In the genomic region with DNA sequence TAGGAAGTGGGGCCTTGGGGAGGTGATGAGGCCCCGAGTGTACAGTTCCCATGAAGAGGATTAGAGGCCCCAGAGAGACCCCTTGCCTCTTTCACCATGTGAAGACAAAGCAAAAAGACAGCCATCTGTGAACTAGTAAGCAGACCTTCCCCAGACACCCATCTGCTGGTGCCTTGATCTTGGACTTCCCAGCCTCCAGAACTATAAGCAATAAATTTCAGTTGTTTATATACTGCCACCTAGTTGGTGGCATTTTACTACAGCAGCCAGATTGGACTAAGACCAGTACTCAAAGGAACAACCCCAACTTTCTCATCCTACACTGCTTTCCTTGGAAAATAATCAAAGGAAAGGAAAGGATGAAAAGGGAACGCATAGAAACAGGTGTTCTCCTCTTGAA, we compare ENCODE assay signal across 29 cellular contexts. TPM values are rescaled to one million over a fixed set of nuclear protein-coding genes. Genes with fewer than 3 reads are reported as not detected.
DNase-seq lines count a peak whose midpoint lies in the region; ATAC-seq, FAIRE-seq and TF ChIP-seq lines count a peak whose summit lies in the region.
"Had no signal": no experiment of that assay in that cellular context is flagged by ENCODE, and none has a peak within 500 bp of the region (broad histone marks: within the 10 kb centered on the region; RNA-seq: fewer than 3 reads in every experiment).

No MANE protein-coding gene starts in this region.

- 78% methylated on average over 2 of the region's 2 CpGs for WGBS in HepG2 (ENCODE audit: low lambda C conversion rate)
- 100% methylated on average over 1 of the region's 2 CpGs for WGBS in right lobe of liver (ENCODE audit: insufficient coverage, low coverage, low lambda C conversion rate, missing lambda C conversion rate)

- H3K4me2 ChIP-seq in HepG2 (ENCODE audit: low read depth, low read length) (no peak overlapping the region), OCI-LY1 (ENCODE audit: low read length) (no peak overlapping the region)
- H3K4me2 ChIP-seq: PC-9 had no signal

- TF ChIP-seq RAD21 in HepG2 (CRISPR knock-in tag; IDR thresholded peaks at IDR 0.05): no peak

- DNase-seq in HepG2 (ENCODE audit: low spot score) (no peak), right lobe of liver (no peak), NCI-H2227 treated with DMSO at 0.1 percent for 48 hours (lab: John Stamatoyannopoulos, UW) (no peak), NCI-H69 (lab: John Stamatoyannopoulos, UW) (no peak), ecto neural progenitor cell (ENCODE audit: low spot score) (no peak)
- DNase-seq: 8988T; AML-193; GM23248; H9; Kasumi-1; MM.1S; NCI-H1092; NCI-H1436; NCI-H187 treated with DMSO at 0.1 percent for 48 hours; NCI-H2107; NCI-H510A; NCI-H748 treated with DMSO at 0.1 percent for 48 hours; NK-92 treated with Interleukin-12 subunit alpha and Interleukin-12 subunit beta, amount 100 ng/mL, for 24 hours; PC-9; RPMI8226; SHP77 treated with DMSO at 0.1 percent for 48 hours had no signal

- TF ChIP-seq EP300 in HepG2 (IDR thresholded peaks at IDR 0.05; ENCODE audit: low read depth in 2 of 2, low read length in 2 of 2) (no peak), HepG2 (CRISPR knock-in tag; IDR thresholded peaks at IDR 0.05; ENCODE audit: borderline replicate concordance) (no peak)

- no peaks in the 10 kb centered on the region for H3K9me2 ChIP-seq in OCI-LY1 (ENCODE audit: low read depth, low read length)

- no TSS peak for BruUV-seq in HepG2 (replicated peaks; lab: Mats Ljungman, UMichigan)

- H3K27me3 ChIP-seq in HepG2 (ENCODE audit: control insufficient read depth in 1 of 2, insufficient read depth in 2 of 2, low read length in 2 of 2): peaks cover 4 to 56% of the 10 kb centered on the region in 2 experiments; a peak in 4 of 5 replicates
- no peaks in the 10 kb centered on the region for H3K27me3 ChIP-seq in right lobe of liver
- peaks cover 8% of the 10 kb centered on the region; the same call in 1 of the 2 replicates for H3K27me3 ChIP-seq in OCI-LY1 (ENCODE audit: insufficient read depth, low read length)

- H4K20me1 ChIP-seq in HepG2 (ENCODE audit: insufficient read depth, low read length) (no peaks in the 10 kb centered on the region), OCI-LY1 (ENCODE audit: insufficient read depth, low read length) (no peaks in the 10 kb centered on the region)

- ATAC-seq in HepG2: no peak
- no peak for ATAC-seq in right lobe of liver

- POLR2A ChIA-PET in HepG2 (lab: Yijun Ruan, JAX): no interaction called here

- H3K79me2 ChIP-seq in HepG2 (ENCODE audit: insufficient read depth, low read length) (no peaks in the 10 kb centered on the region), OCI-LY1 (ENCODE audit: insufficient read depth, low read length) (no peaks in the 10 kb centered on the region)

- in situ Hi-C loops in HepG2 (cut with HindIII; ENCODE audit: extremely low pct_ligation_motif_present, low pct_unique_long_range_greater_than_20kb): no loop called here

- intact Hi-C loops in HepG2 (cut with micrococcal nuclease; ENCODE audit: unreplicated experiment): loop anchor here (10.0 kb wide), 1 partner anchor 1030 kb away; no protein-coding TSS in a partner anchor
- intact Hi-C loops in right lobe of liver (cut with DNase I): loop anchor here in 1 of 2 donors (5.0 kb wide), 1 partner anchor 417 kb away; no protein-coding TSS in a partner anchor

- FAIRE-seq in HepG2 (lab: Jason Lieb, UNC): no peak
- FAIRE-seq: G401.6, GM12892 had no signal

- peaks cover 8% of the 10 kb centered on the region for H3K9me3 ChIP-seq in HepG2 (ENCODE audit: low read length)
- no peaks in the 10 kb centered on the region for H3K9me3 ChIP-seq in right lobe of liver
- H3K9me3 ChIP-seq in OCI-LY1 (ENCODE audit: low read length): no peaks in the 10 kb centered on the region

- H2AFZ ChIP-seq in HepG2 (ENCODE audit: low read length): no peak overlapping the region
- no peak overlapping the region for H2AFZ ChIP-seq in OCI-LY1 (ENCODE audit: low read length)
- H2AFZ ChIP-seq: GM23248, PC-9 had no signal

- CTCF ChIA-PET in HepG2 (lab: Yijun Ruan, JAX; ENCODE audit: low intra/inter-chr PET ratio, low total read pairs): no interaction called here

- no peak overlapping the region for H3K27ac ChIP-seq in HepG2 (ENCODE audit: extremely low read length, insufficient read depth, low read length)
- no peak overlapping the region for H3K27ac ChIP-seq in right lobe of liver
- no peak overlapping the region for H3K27ac ChIP-seq in OCI-LY1 (ENCODE audit: low read depth, low read length, poor library complexity, severe bottlenecking)
- H3K27ac ChIP-seq in VCaP: no peak overlapping the region
- H3K27ac ChIP-seq: GM23248, PC-9, SK-N-MC had no signal

- no peaks in the 10 kb centered on the region for H3K4me1 ChIP-seq in HepG2 (ENCODE audit: insufficient read depth, low read length)
- H3K4me1 ChIP-seq in right lobe of liver: no peaks in the 10 kb centered on the region
- H3K4me1 ChIP-seq in OCI-LY1 (ENCODE audit: insufficient read depth, low read length, severe bottlenecking): no peaks in the 10 kb centered on the region

- TF ChIP-seq POLR2A in HepG2 (IDR thresholded peaks at IDR 0.05; ENCODE audit: insufficient read depth in 1 of 2, low read depth in 2 of 2, low read length in 2 of 2) (no peak), right lobe of liver (IDR thresholded peaks at IDR 0.05) (no peak)

- H3K9ac ChIP-seq in HepG2 (ENCODE audit: insufficient read depth, low read depth, low read length) (no peak overlapping the region), OCI-LY1 (ENCODE audit: low read length) (no peak overlapping the region)
- H3K9ac ChIP-seq: GM23248 had no signal

- H3F3A ChIP-seq in OCI-LY1 (ENCODE audit: insufficient read depth, low read length): no peaks in the 10 kb centered on the region

- H3K36me3 ChIP-seq in HepG2 (replicated peaks in 1 of 2; ENCODE audit: control insufficient read depth in 1 of 2, insufficient read depth in 2 of 2, low read length in 2 of 2): no peaks in the 10 kb centered on the region
- H3K36me3 ChIP-seq in right lobe of liver: no peaks in the 10 kb centered on the region
- no peaks in the 10 kb centered on the region for H3K36me3 ChIP-seq in OCI-LY1 (ENCODE audit: insufficient read depth, low read length)

- H3K4me3 ChIP-seq in HepG2 (replicated peaks in 1 of 3; ENCODE audit: insufficient read depth in 1 of 3, low read depth in 2 of 3, low read length in 3 of 3) (no peak overlapping the region), right lobe of liver (no peak overlapping the region), OCI-LY1 (ENCODE audit: low read depth, low read length, poor library complexity, severe bottlenecking) (no peak overlapping the region)
- H3K4me3 ChIP-seq: GM23248, PC-9, SK-N-MC had no signal

- TF ChIP-seq CTCF in HepG2 (CRISPR knock-in tag; IDR thresholded peaks at IDR 0.05) (no peak), right lobe of liver (IDR thresholded peaks at IDR 0.05) (no peak), OCI-LY1 (IDR thresholded peaks at IDR 0.05; ENCODE audit: low read length) (peak; percentile 18; the same call in 1 of the 2 replicates), VCaP (conservative IDR thresholded peaks at IDR 0.05) (0 out of 2 replicates have a peak, but pooled peaks have one; percentile 7)

RNA-seq across cellular contexts. Expression of gene CREG2, which starts 27.9 kb away (rescaled TPM):
- total RNA-seq in HepG2 (2016; rRNA removed; fragmentation: Illumina TruSeq; extraction: Trizol) (0.18 TPM in 1 of 2 replicates, not detected in the other), right lobe of liver (under 1 TPM in 1 of 6 experiments, not detected in 5; 0.20 TPM)
- total RNA-seq in HepG2 (2016; cell fraction: cytosol; rRNA removed; fragmentation: Illumina TruSeq; extraction: Trizol; ENCODE audit: low read depth): not detected in 2 replicates
- 0.13 TPM in 1 of 2 replicates, not detected in the other for total RNA-seq in HepG2 (2016; cell fraction: insoluble cytoplasmic fraction; rRNA removed; fragmentation: Illumina TruSeq; extraction: Trizol)
- 0.28 TPM in 1 of 2 replicates, not detected in the other for total RNA-seq in HepG2 (2016; cell fraction: membrane; rRNA removed; fragmentation: Illumina TruSeq; extraction: Trizol)
- not detected in 2 replicates for total RNA-seq in HepG2 (2016; cell fraction: nucleus; rRNA removed; fragmentation: Illumina TruSeq; extraction: Trizol)
- 0.20 and 0.26 TPM in 2 replicates for polyA plus RNA-seq in HepG2 (2011; rRNA removed)
- polyA plus RNA-seq in HepG2 (2011; cell fraction: cytosol; rRNA removed): 0.43 and 0.49 TPM in 2 replicates
- polyA plus RNA-seq in HepG2 (2011; cell fraction: nucleus; rRNA removed): 0.14 and 0.26 TPM in 2 replicates
- polyA plus RNA-seq in HepG2 (2012): 0.08 and 0.29 TPM in 2 replicates
- polyA plus RNA-seq in HepG2 (2016; cell fraction: cytosol; fragmentation: Illumina TruSeq; extraction: Trizol; ENCODE audit: low read depth): 0.20 TPM in 1 of 2 replicates, not detected in the other
- not detected in 2 replicates for polyA plus RNA-seq in HepG2 (2016; cell fraction: insoluble cytoplasmic fraction; fragmentation: Illumina TruSeq; extraction: Trizol; ENCODE audit: low read depth)
- polyA plus RNA-seq in HepG2 (2016; cell fraction: membrane; fragmentation: Illumina TruSeq; extraction: Trizol; ENCODE audit: low read depth): 0.47 TPM in 1 of 2 replicates, not detected in the other
- not detected in 2 replicates for polyA plus RNA-seq in HepG2 (2016; cell fraction: nucleus; fragmentation: Illumina TruSeq; extraction: Trizol; ENCODE audit: insufficient read depth, low read depth)
- polyA minus RNA-seq in HepG2 (2011; rRNA and poly(A)+ RNA removed; ENCODE audit: low replicate concordance): 40.8 TPM in 1 of 2 replicates, not detected in the other
- 0.99 TPM in 1 of 2 replicates, not detected in the other for polyA minus RNA-seq in HepG2 (2011; cell fraction: cytosol; rRNA and poly(A)+ RNA removed)
- not detected in 2 replicates for polyA minus RNA-seq in HepG2 (2011; cell fraction: nucleus; rRNA and poly(A)+ RNA removed)
- polyA plus RNA-seq: AG04450, CD14-positive monocyte had no signal

RNA-seq across cellular contexts. Expression of gene RFX8, which starts 59.7 kb away (rescaled TPM):
- total RNA-seq in HepG2 (2016; rRNA removed; fragmentation: Illumina TruSeq; extraction: Trizol) (not detected in 2 replicates), right lobe of liver (not detected)
- not detected in 2 replicates for total RNA-seq in HepG2 (2016; cell fraction: cytosol; rRNA removed; fragmentation: Illumina TruSeq; extraction: Trizol; ENCODE audit: low read depth)
- total RNA-seq in HepG2 (2016; cell fraction: insoluble cytoplasmic fraction; rRNA removed; fragmentation: Illumina TruSeq; extraction: Trizol): not detected in 2 replicates
- not detected in 2 replicates for total RNA-seq in HepG2 (2016; cell fraction: membrane; rRNA removed; fragmentation: Illumina TruSeq; extraction: Trizol)
- not detected in 2 replicates for total RNA-seq in HepG2 (2016; cell fraction: nucleus; rRNA removed; fragmentation: Illumina TruSeq; extraction: Trizol)
- polyA plus RNA-seq in HepG2 (2011; rRNA removed): not detected in 2 replicates
- not detected in 2 replicates for polyA plus RNA-seq in HepG2 (2011; cell fraction: cytosol; rRNA removed)
- polyA plus RNA-seq in HepG2 (2011; cell fraction: nucleus; rRNA removed): not detected in 2 replicates
- polyA plus RNA-seq in HepG2 (2012): not detected in 2 replicates
- polyA plus RNA-seq in HepG2 (2016; cell fraction: cytosol; fragmentation: Illumina TruSeq; extraction: Trizol; ENCODE audit: low read depth): not detected in 2 replicates
- polyA plus RNA-seq in HepG2 (2016; cell fraction: insoluble cytoplasmic fraction; fragmentation: Illumina TruSeq; extraction: Trizol; ENCODE audit: low read depth): not detected in 2 replicates
- not detected in 2 replicates for polyA plus RNA-seq in HepG2 (2016; cell fraction: membrane; fragmentation: Illumina TruSeq; extraction: Trizol; ENCODE audit: low read depth)
- not detected in 2 replicates for polyA plus RNA-seq in HepG2 (2016; cell fraction: nucleus; fragmentation: Illumina TruSeq; extraction: Trizol; ENCODE audit: insufficient read depth, low read depth)
- not detected in 2 replicates for polyA minus RNA-seq in HepG2 (2011; rRNA and poly(A)+ RNA removed; ENCODE audit: low replicate concordance)
- not detected in 2 replicates for polyA minus RNA-seq in HepG2 (2011; cell fraction: cytosol; rRNA and poly(A)+ RNA removed)
- not detected in 2 replicates for polyA minus RNA-seq in HepG2 (2011; cell fraction: nucleus; rRNA and poly(A)+ RNA removed)
- total RNA-seq: PC-9 had no signal
- polyA plus RNA-seq: CD14-positive monocyte, IgD-negative memory B cell had no signal

Comparison
In these comparisons a context has a peak if more than half of its experiments do, and no peak if none do; other contexts are left out.
1. CTCF ChIP-seq: peak in OCI-LY1 (single experiment) and VCaP (single experiment); none in HepG2 (single experiment) and right lobe of liver (0 of 4).